ENCODE assay signal across 8 cellular contexts in genomic region chr17:1399366-1399678, GRCh38. TPM values are rescaled to one million over a fixed set of nuclear protein-coding genes. Genes with fewer than 3 reads are reported as not detected.
A peak's percentile ranks its signal among the peaks of the same experiment; 100 is the strongest.
DNase-seq lines count a peak whose midpoint lies in the region; ATAC-seq and TF ChIP-seq lines count a peak whose summit lies in the region.

No MANE protein-coding gene starts in this region.

- peak in 1 of 5 donors; percentile 48 for DNase-seq in CD8-positive, alpha-beta memory T cell
- DNase-seq in HCT116 (ENCODE audit: low read depth, low spot score) (no peak), epithelial cell of esophagus (ENCODE audit: low read depth) (no peak), amniotic stem cell (lab: John Stamatoyannopoulos, UW) (no peak), A172 (ENCODE audit: low spot score) (no peak), HuH-7.5 (ENCODE audit: low spot score) (no peak)
- DNase-seq in natural killer cell treated with Interleukin-12 subunit alpha and Interleukin-12 subunit beta and Interleukin-15 and Interleukin-18, amount 100 ng/mL, for 72 hours (ENCODE audit: low spot score): peak; percentile 69

- peak overlapping the region; percentile 76 for H3K4me2 ChIP-seq in HCT116 (ENCODE audit: low read length)

- H3K9me3 ChIP-seq in CD8-positive, alpha-beta memory T cell (ENCODE audit: low read length): no peaks in the 10 kb centered on the region
- no peaks in the 10 kb centered on the region for H3K9me3 ChIP-seq in HCT116 (ENCODE audit: control insufficient read depth in 1 of 2, insufficient read depth in 1 of 2, low read depth in 1 of 2, low read length in 2 of 2)

- H3K4me1 Mint-ChIP-seq in CD8-positive, alpha-beta memory T cell: peaks cover 36 to 50% (median 45%) of the 10 kb centered on the region in 3 donors
- H3K4me1 Mint-ChIP-seq in natural killer cell treated with Interleukin-12 subunit alpha and Interleukin-12 subunit beta and Interleukin-15 and Interleukin-18, amount 100 ng/mL, for 72 hours (ENCODE audit: low read depth in 2 of 2): peaks cover 24 to 25% of the 10 kb centered on the region in 2 donors

- no peaks in the 10 kb centered on the region for H3K9me2 ChIP-seq in HCT116 (ENCODE audit: insufficient read depth)

- H3K36me3 Mint-ChIP-seq in CD8-positive, alpha-beta memory T cell: peaks cover 0 to 28% (median 2%) of the 10 kb centered on the region in 3 donors
- peaks cover 15% of the 10 kb centered on the region for H3K36me3 Mint-ChIP-seq in natural killer cell treated with Interleukin-12 subunit alpha and Interleukin-12 subunit beta and Interleukin-15 and Interleukin-18, amount 100 ng/mL, for 72 hours

- intact Hi-C loops in HCT116 (cut with micrococcal nuclease): no loop called here

- H3K4me3 Mint-ChIP-seq in CD8-positive, alpha-beta memory T cell: peak overlapping the region; percentile 97 to 100 (median 99)
- H3K4me3 Mint-ChIP-seq in natural killer cell treated with Interleukin-12 subunit alpha and Interleukin-12 subunit beta and Interleukin-15 and Interleukin-18, amount 100 ng/mL, for 72 hours: peak overlapping the region; percentile 100

- H4K20me1 ChIP-seq in HCT116 (ENCODE audit: insufficient read depth): peaks cover 18% of the 10 kb centered on the region; the same call in 1 of the 2 replicates

- BruUV-seq in HCT116 (replicated peaks; lab: Mats Ljungman, UMichigan): no TSS peak

- H3K36me3 ChIP-seq in CD8-positive, alpha-beta memory T cell (ENCODE audit: insufficient read depth, low read length): no peaks in the 10 kb centered on the region
- H3K36me3 ChIP-seq in HCT116 (ENCODE audit: control insufficient read depth in 1 of 2, insufficient read depth in 2 of 2, low read length in 2 of 2): peaks cover 0 to 4% of the 10 kb centered on the region in 2 experiments; a peak in 1 of 4 replicates

- H3K9me3 Mint-ChIP-seq in CD8-positive, alpha-beta memory T cell: peaks cover 0 to 3% (median 0%) of the 10 kb centered on the region in 5 donors
- no peaks in the 10 kb centered on the region for H3K9me3 Mint-ChIP-seq in natural killer cell treated with Interleukin-12 subunit alpha and Interleukin-12 subunit beta and Interleukin-15 and Interleukin-18, amount 100 ng/mL, for 72 hours

- peaks cover 0 to 5% of the 10 kb centered on the region in 2 donors for H3K27me3 Mint-ChIP-seq in CD8-positive, alpha-beta memory T cell
- H3K27me3 Mint-ChIP-seq in natural killer cell treated with Interleukin-12 subunit alpha and Interleukin-12 subunit beta and Interleukin-15 and Interleukin-18, amount 100 ng/mL, for 72 hours: no peaks in the 10 kb centered on the region

- H3K79me2 ChIP-seq in HCT116 (ENCODE audit: insufficient read depth, low read length): peaks cover 57% of the 10 kb centered on the region

- ATAC-seq in HCT116: peak; percentile 18
- peak; percentile 47 for ATAC-seq in SK-N-SH treated with all-trans-retinoic acid at 6 μM for 48 hours
- peak; percentile 26 to 61 for ATAC-seq in natural killer cell treated with Interleukin-12 subunit alpha and Interleukin-12 subunit beta and Interleukin-15 and Interleukin-18, amount 100 ng/mL, for 72 hours

- CTCF ChIA-PET in CD8-positive, alpha-beta memory T cell (lab: Charles Lee): interaction anchor here (1.1 to 2.2 kb wide), 4 partner anchors 7 to 117 kb away, joined by 3 to 7 read pairs (median 5); partner anchors contain the start of gene INPP5K
- CTCF ChIA-PET in HCT116 (lab: Charles Lee): interaction anchor here (1.7 kb wide), 1 partner anchor 34 kb away, joined by 6 read pairs; no protein-coding TSS in a partner anchor

- RAD21 ChIA-PET in HCT116 (lab: Charles Lee; ENCODE audit: low non-redundant PET in 1 of 2, low total read pairs in 2 of 2, uncharacterized antibody in 2 of 2, unreplicated experiment in 2 of 2): no interaction called here

- no peak for TF ChIP-seq RAD21 in HCT116 (IDR thresholded peaks at IDR 0.05; ENCODE audit: low read depth)

- peak overlapping the region; percentile 98 for H3K4me3 ChIP-seq in CD8-positive, alpha-beta memory T cell (ENCODE audit: low read length)
- peak overlapping the region; percentile 77 to 98 for H3K4me3 ChIP-seq in HCT116 (replicated peaks in 1 of 2; ENCODE audit: low read depth in 1 of 2, low read length in 2 of 2)
- H3K4me3 ChIP-seq in epithelial cell of esophagus (ENCODE audit: low read length): peak overlapping the region; percentile 98

- TF ChIP-seq CTCF in HCT116 (IDR thresholded peaks at IDR 0.05 in 2 of 3, conservative IDR thresholded peaks at IDR 0.05 in 1 of 3; ENCODE audit: borderline replicate concordance in 1 of 3, insufficient read depth in 1 of 3, low read depth in 2 of 3, low read length in 2 of 3) (no peak), epithelial cell of esophagus (IDR thresholded peaks at IDR 0.05; ENCODE audit: insufficient read depth, low read depth, low read length, missing control alignments) (no peak)

- no peak for TF ChIP-seq POLR2A in HCT116 (IDR thresholded peaks at IDR 0.05; ENCODE audit: borderline replicate concordance, extremely low read depth, insufficient read depth, insufficient read length)

- peak overlapping the region; percentile 63 for H3K27ac ChIP-seq in CD8-positive, alpha-beta memory T cell (ENCODE audit: low read depth, low read length)
- peak overlapping the region; percentile 97 for H3K27ac ChIP-seq in HCT116 (ENCODE audit: low read depth, low read length)

- no peaks in the 10 kb centered on the region for H3K27me3 ChIP-seq in CD8-positive, alpha-beta memory T cell (ENCODE audit: insufficient read depth, low read length, poor library complexity, severe bottlenecking)
- no peaks in the 10 kb centered on the region for H3K27me3 ChIP-seq in HCT116 (ENCODE audit: insufficient read depth, low read length)

- peaks cover 41% of the 10 kb centered on the region for H3K4me1 ChIP-seq in CD8-positive, alpha-beta memory T cell (ENCODE audit: insufficient read depth, low read length)
- H3K4me1 ChIP-seq in HCT116 (ENCODE audit: control insufficient read depth in 1 of 2, insufficient read depth in 2 of 2, low read length in 2 of 2): peaks cover 24 to 46% of the 10 kb centered on the region in 2 experiments

- H2AFZ ChIP-seq in HCT116 (ENCODE audit: low read depth, low read length, poor library complexity, severe bottlenecking): no peak overlapping the region

- peak overlapping the region; percentile 88 for H3K9ac ChIP-seq in HCT116 (ENCODE audit: low read length)

- H3K27ac Mint-ChIP-seq in CD8-positive, alpha-beta memory T cell: peak overlapping the region; percentile 96 to 99 (median 98)
- H3K27ac Mint-ChIP-seq in natural killer cell treated with Interleukin-12 subunit alpha and Interleukin-12 subunit beta and Interleukin-15 and Interleukin-18, amount 100 ng/mL, for 72 hours: peak overlapping the region; percentile 99 to 100

- POLR2A ChIA-PET in CD8-positive, alpha-beta memory T cell (lab: Charles Lee): interaction anchor here (0.5 to 2.1 kb wide), 5 partner anchors 34 to 117 kb away, joined by 3 to 16 read pairs (median 4); partner anchors contain the start of genes CRK and INPP5K
- POLR2A ChIA-PET in HCT116 (lab: Charles Lee): interaction anchor here (1.1 to 1.7 kb wide), 4 partner anchors 10 to 116 kb away, joined by 3 to 23 read pairs (median 5); no protein-coding TSS in a partner anchor

TF ChIP-seq in HCT116, 20 proteins besides CTCF, POLR2A, EP300 and RAD21:
- TF ChIP-seq SP1 (IDR thresholded peaks at IDR 0.05; ENCODE audit: low read depth): no peak
- TF ChIP-seq YY1 (IDR thresholded peaks at IDR 0.05; ENCODE audit: extremely low read depth, insufficient replicate concordance, low read depth, low read length): no peak
- TF ChIP-seq ZFX (IDR thresholded peaks at IDR 0.05): 0 out of 2 replicates have a peak, but pooled peaks have one; percentile 12
- peak; percentile 9 for TF ChIP-seq TCF7L2 (IDR thresholded peaks at IDR 0.05; ENCODE audit: borderline replicate concordance, extremely low read depth, insufficient read depth, insufficient read length)
TF ChIP-seq in HCT116: peak in this region for 2.

TF ChIP-seq in SK-N-SH treated with all-trans-retinoic acid at 6 μM for 48 hours, 23 proteins besides CTCF, POLR2A, EP300 and RAD21 (continues in another document):
- no peak for TF ChIP-seq ARNTL (CRISPR knock-in tag; IDR thresholded peaks at IDR 0.05; ENCODE audit: borderline replicate concordance, low read depth)
- no peak for TF ChIP-seq TSHZ2 (CRISPR knock-in tag; IDR thresholded peaks at IDR 0.05)

RNA-seq across cellular contexts. Expression of gene YWHAE, which starts 0.7 kb away (rescaled TPM):
- 100 to 1,000 TPM; 579 to 596 TPM for total RNA-seq in CD8-positive, alpha-beta memory T cell
- 44.0 TPM for polyA plus RNA-seq in CD8-positive, alpha-beta memory T cell
- total RNA-seq in HCT116 (2021; ENCODE audit: unreplicated experiment): 735 TPM
- polyA plus RNA-seq in HCT116 (2012): 530 and 573 TPM in 2 replicates
- 100 to 1,000 TPM; 365 to 407 TPM for total RNA-seq in natural killer cell treated with Interleukin-12 subunit alpha and Interleukin-12 subunit beta and Interleukin-15 and Interleukin-18, amount 100 ng/mL, for 72 hours
- total RNA-seq in A172 (2014; rRNA removed; shearing (Covaris generic)): 705 and 754 TPM in 2 replicates

RNA-seq across cellular contexts. Expression of gene CRK, which starts 56.7 kb away (rescaled TPM):
- total RNA-seq in CD8-positive, alpha-beta memory T cell: 10 to 100 TPM; 25.3 to 28.8 TPM
- polyA plus RNA-seq in CD8-positive, alpha-beta memory T cell: 24.6 TPM
- 55.5 TPM for total RNA-seq in HCT116 (2021; ENCODE audit: unreplicated experiment)
- polyA plus RNA-seq in HCT116 (2012): 32.2 and 38.8 TPM in 2 replicates
- 10 to 100 TPM; 18.1 to 36.4 TPM for total RNA-seq in natural killer cell treated with Interleukin-12 subunit alpha and Interleukin-12 subunit beta and Interleukin-15 and Interleukin-18, amount 100 ng/mL, for 72 hours
- 84.2 and 89.2 TPM in 2 replicates for total RNA-seq in A172 (2014; rRNA removed; shearing (Covaris generic))
